1 cellular context compared by ENCODE assay signal in genomic region chr14:22691171-22691570, GRCh38.
A peak's percentile ranks its signal among the peaks of the same experiment; 100 is the strongest.
TF ChIP-seq lines count a peak whose summit lies in the region.

No MANE protein-coding gene starts in this region.

TF ChIP-seq in endothelial cell of umbilical vein, 7 proteins besides CTCF, POLR2A, EP300 and RAD21:
- TF ChIP-seq FOS (IDR thresholded peaks at IDR 0.05; ENCODE audit: borderline replicate concordance, insufficient read depth, low read length) (peak; percentile 43), MYC (IDR thresholded peaks at IDR 0.05; ENCODE audit: low read depth, low read length) (no peak), JUN (IDR thresholded peaks at IDR 0.05; ENCODE audit: borderline replicate concordance, insufficient read depth, insufficient read length, low read depth) (peak; percentile 86), GATA2 (IDR thresholded peaks at IDR 0.05; ENCODE audit: insufficient read depth, insufficient read length, low read depth, low read length) (peak; percentile 76), MAX (IDR thresholded peaks at IDR 0.05; ENCODE audit: insufficient read depth, insufficient read length) (no peak), POLR2AphosphoS5 (IDR thresholded peaks at IDR 0.05; ENCODE audit: insufficient read depth, low read depth, low read length) (peak; percentile 49)
